10 cellular contexts compared by ENCODE assay signal in genomic region chr11:63610604-63611394, GRCh38. TPM values are rescaled to one million over a fixed set of nuclear protein-coding genes. Genes with fewer than 3 reads are reported as not detected.
DNase-seq lines count a peak whose midpoint lies in the region; ATAC-seq and TF ChIP-seq lines count a peak whose summit lies in the region.
"Had no signal": no experiment of that assay in that cellular context is flagged by ENCODE, and none has a peak within 500 bp of the region (broad histone marks: within the 10 kb centered on the region; RNA-seq: fewer than 3 reads in every experiment).

No MANE protein-coding gene starts in this region.

- no peak for DNase-seq in CD8-positive, alpha-beta memory T cell
- peak; percentile 48 for DNase-seq in NCI-H187 treated with DMSO at 0.1 percent for 48 hours (lab: John Stamatoyannopoulos, UW)
- DNase-seq in coronary artery (ENCODE audit: low spot score), result peak; percentile 69
- no peak for DNase-seq in natural killer cell treated with Interleukin-12 subunit alpha and Interleukin-12 subunit beta and Interleukin-15 and Interleukin-18, amount 100 ng/mL, for 72 hours (ENCODE audit: low spot score)
- no peak for DNase-seq in stimulated activated naive CD8-positive, alpha-beta T cell treated with anti-CD3 and anti-CD28 coated beads, Interleukin-15, amount 100 ng/mL, for 72 hours
- no peak for DNase-seq in COLO829 (ENCODE audit: low spot score)
- DNase-seq: GDM1, GOT3 had no signal

- H3K27me3 Mint-ChIP-seq in CD8-positive, alpha-beta memory T cell, result no peaks in the 10 kb centered on the region
- no peaks in the 10 kb centered on the region for H3K27me3 Mint-ChIP-seq in natural killer cell treated with Interleukin-12 subunit alpha and Interleukin-12 subunit beta and Interleukin-15 and Interleukin-18, amount 100 ng/mL, for 72 hours
- H3K27me3 Mint-ChIP-seq in stimulated activated naive CD8-positive, alpha-beta T cell treated with anti-CD3 and anti-CD28 coated beads, Interleukin-15, amount 100 ng/mL, for 72 hours, result no peaks in the 10 kb centered on the region

- ATAC-seq in natural killer cell treated with Interleukin-12 subunit alpha and Interleukin-12 subunit beta and Interleukin-15 and Interleukin-18, amount 100 ng/mL, for 72 hours, result no peak
- ATAC-seq in GM19328 (IDR thresholded peaks at IDR 0.05; ENCODE audit: unreplicated experiment) (no peak), GM19035 (IDR thresholded peaks at IDR 0.05; ENCODE audit: unreplicated experiment) (no peak)
- ATAC-seq in stimulated activated naive CD8-positive, alpha-beta T cell treated with anti-CD3 and anti-CD28 coated beads, Interleukin-15, amount 100 ng/mL, for 72 hours, result no peak

- H3K27ac ChIP-seq in CD8-positive, alpha-beta memory T cell (ENCODE audit: low read depth, low read length), result no peak overlapping the region
- H3K27ac ChIP-seq in coronary artery, result peak overlapping the region in 1 of 2 donors; percentile 44

- CTCF ChIA-PET in CD8-positive, alpha-beta memory T cell (lab: Charles Lee), result no interaction called here

- peaks cover 0 to 4% (median 2%) of the 10 kb centered on the region in 3 donors for H3K36me3 Mint-ChIP-seq in CD8-positive, alpha-beta memory T cell
- H3K36me3 Mint-ChIP-seq in natural killer cell treated with Interleukin-12 subunit alpha and Interleukin-12 subunit beta and Interleukin-15 and Interleukin-18, amount 100 ng/mL, for 72 hours, result no peaks in the 10 kb centered on the region

- no peaks in the 10 kb centered on the region for H3K4me1 ChIP-seq in CD8-positive, alpha-beta memory T cell (ENCODE audit: insufficient read depth, low read length)

- peaks cover 31 to 54% (median 45%) of the 10 kb centered on the region in 3 donors for H3K4me1 Mint-ChIP-seq in CD8-positive, alpha-beta memory T cell
- peaks cover 21 to 36% of the 10 kb centered on the region in 2 donors for H3K4me1 Mint-ChIP-seq in natural killer cell treated with Interleukin-12 subunit alpha and Interleukin-12 subunit beta and Interleukin-15 and Interleukin-18, amount 100 ng/mL, for 72 hours (ENCODE audit: low read depth in 2 of 2)
- peaks cover 45% of the 10 kb centered on the region for H3K4me1 Mint-ChIP-seq in stimulated activated naive CD8-positive, alpha-beta T cell treated with anti-CD3 and anti-CD28 coated beads, Interleukin-15, amount 100 ng/mL, for 72 hours

- no peaks in the 10 kb centered on the region for H3K9me3 ChIP-seq in CD8-positive, alpha-beta memory T cell (ENCODE audit: low read length)

- no peaks in the 10 kb centered on the region for H3K27me3 ChIP-seq in CD8-positive, alpha-beta memory T cell (ENCODE audit: insufficient read depth, low read length, poor library complexity, severe bottlenecking)

- peak overlapping the region in 7 of 8 donors; percentile 8 to 92 (median 52) for H3K27ac Mint-ChIP-seq in CD8-positive, alpha-beta memory T cell
- H3K27ac Mint-ChIP-seq in natural killer cell treated with Interleukin-12 subunit alpha and Interleukin-12 subunit beta and Interleukin-15 and Interleukin-18, amount 100 ng/mL, for 72 hours, result peak overlapping the region; percentile 7 to 64
- H3K27ac Mint-ChIP-seq in stimulated activated naive CD8-positive, alpha-beta T cell treated with anti-CD3 and anti-CD28 coated beads, Interleukin-15, amount 100 ng/mL, for 72 hours, result no peak overlapping the region

- H3K9me3 Mint-ChIP-seq in CD8-positive, alpha-beta memory T cell, result no peaks in the 10 kb centered on the region
- no peaks in the 10 kb centered on the region for H3K9me3 Mint-ChIP-seq in natural killer cell treated with Interleukin-12 subunit alpha and Interleukin-12 subunit beta and Interleukin-15 and Interleukin-18, amount 100 ng/mL, for 72 hours
- H3K9me3 Mint-ChIP-seq in stimulated activated naive CD8-positive, alpha-beta T cell treated with anti-CD3 and anti-CD28 coated beads, Interleukin-15, amount 100 ng/mL, for 72 hours, result no peaks in the 10 kb centered on the region

- H3K4me3 Mint-ChIP-seq in CD8-positive, alpha-beta memory T cell, result peak overlapping the region in 1 of 7 donors; percentile 60
- no peak overlapping the region for H3K4me3 Mint-ChIP-seq in natural killer cell treated with Interleukin-12 subunit alpha and Interleukin-12 subunit beta and Interleukin-15 and Interleukin-18, amount 100 ng/mL, for 72 hours
- no peak overlapping the region for H3K4me3 Mint-ChIP-seq in stimulated activated naive CD8-positive, alpha-beta T cell treated with anti-CD3 and anti-CD28 coated beads, Interleukin-15, amount 100 ng/mL, for 72 hours

- POLR2A ChIA-PET in CD8-positive, alpha-beta memory T cell (lab: Charles Lee), result no interaction called here

- TF ChIP-seq CTCF in coronary artery (IDR thresholded peaks at IDR 0.05), result no peak

- H3K4me3 ChIP-seq in CD8-positive, alpha-beta memory T cell (ENCODE audit: low read length), result no peak overlapping the region
- H3K4me3 ChIP-seq in coronary artery, result peak overlapping the region; percentile 5

- no peaks in the 10 kb centered on the region for H3K36me3 ChIP-seq in CD8-positive, alpha-beta memory T cell (ENCODE audit: insufficient read depth, low read length)

RNA-seq across cellular contexts. Expression of gene PLAAT3, which starts 3.4 kb away (rescaled TPM):
- total RNA-seq in CD8-positive, alpha-beta memory T cell, result 10 to 100 TPM; 13.9 to 16.0 TPM
- 39.5 TPM for polyA plus RNA-seq in CD8-positive, alpha-beta memory T cell
- total RNA-seq in natural killer cell treated with Interleukin-12 subunit alpha and Interleukin-12 subunit beta and Interleukin-15 and Interleukin-18, amount 100 ng/mL, for 72 hours, result 10 to 100 TPM; 16.8 to 60.0 TPM

RNA-seq across cellular contexts. Expression of gene PLAAT2, which starts 47.6 kb away (rescaled TPM):
- total RNA-seq in CD8-positive, alpha-beta memory T cell, result under 1 TPM in 1 of 2 experiments, not detected in 1; 0.31 TPM
- not detected for polyA plus RNA-seq in CD8-positive, alpha-beta memory T cell
- total RNA-seq in natural killer cell treated with Interleukin-12 subunit alpha and Interleukin-12 subunit beta and Interleukin-15 and Interleukin-18, amount 100 ng/mL, for 72 hours, result 1 to 10 TPM in 1 of 2 donors, not detected in 1; 1.4 TPM

Comparison
In these comparisons a context has a peak if more than half of its experiments do, and no peak if none do; other contexts are left out.
1. DNase-seq: peak in NCI-H187 treated with DMSO at 0.1 percent for 48 hours (single experiment) and coronary artery (single experiment); none in CD8-positive, alpha-beta memory T cell (0 of 5), natural killer cell treated with Interleukin-12 subunit alpha and Interleukin-12 subunit beta and Interleukin-15 and Interleukin-18, amount 100 ng/mL, for 72 hours (single experiment), stimulated activated naive CD8-positive, alpha-beta T cell treated with anti-CD3 and anti-CD28 coated beads, Interleukin-15, amount 100 ng/mL, for 72 hours (0 of 2) and COLO829 (single experiment).
2. H3K27ac Mint-ChIP-seq: peak in CD8-positive, alpha-beta memory T cell (7 of 8) and natural killer cell treated with Interleukin-12 subunit alpha and Interleukin-12 subunit beta and Interleukin-15 and Interleukin-18, amount 100 ng/mL, for 72 hours (2 of 2); none in stimulated activated naive CD8-positive, alpha-beta T cell treated with anti-CD3 and anti-CD28 coated beads, Interleukin-15, amount 100 ng/mL, for 72 hours (0 of 2).